In genomic region chr3:52291508-52292181, GRCh38 we compare ENCODE assay signal across 8 cellular contexts. TPM values are rescaled to one million over a fixed set of nuclear protein-coding genes. Genes with fewer than 3 reads are reported as not detected.
A peak's percentile ranks its signal among the peaks of the same experiment; 100 is the strongest.
DNase-seq lines count a peak whose midpoint lies in the region; ATAC-seq and TF ChIP-seq lines count a peak whose summit lies in the region.

No MANE protein-coding gene starts in this region.

- H3K4me1 ChIP-seq in left ventricle myocardium inferior: peaks cover 28% of the 10 kb centered on the region
- H3K4me1 ChIP-seq in duodenal mucosa (ENCODE audit: control insufficient read depth in 1 of 2, insufficient read depth in 2 of 2, low read length in 2 of 2): peaks cover 26 to 55% of the 10 kb centered on the region in 2 donors
- H3K4me1 ChIP-seq in sigmoid colon: peaks cover 0 to 14% (median 8%) of the 10 kb centered on the region in 4 donors

- DNase-seq in left ventricle myocardium inferior (no peak), left cardiac atrium (no peak), T-cell (peak in 22 of 34 experiments; percentile 28 to 55 (median 42)), sigmoid colon (peak; percentile 54), MG63 (no peak), NCI-H128 (lab: John Stamatoyannopoulos, UW; ENCODE audit: unreplicated experiment) (no peak)

- no peak overlapping the region for H3K27ac ChIP-seq in left ventricle myocardium inferior (replicated peaks)
- H3K27ac ChIP-seq in duodenal mucosa (ENCODE audit: low read depth, low read length): no peak overlapping the region
- H3K27ac ChIP-seq in sigmoid colon: no peak overlapping the region

- no peaks in the 10 kb centered on the region for H3K9me3 Mint-ChIP-seq in T-cell

- POLR2A ChIA-PET in T-cell (lab: Charles Lee): no interaction called here

- intact Hi-C loops in left ventricle myocardium inferior (cut with micrococcal nuclease) (no loop called here), left cardiac atrium (cut with DNase I) (loop anchor here (1.0 to 5.0 kb wide), 2 partner anchors 48 to 51 kb away; no protein-coding TSS in a partner anchor), sigmoid colon (cut with DNase I) (no loop called here)

- H3K36me3 ChIP-seq in left ventricle myocardium inferior (peaks cover 32% of the 10 kb centered on the region), duodenal mucosa (ENCODE audit: control insufficient read depth in 1 of 2, insufficient read depth in 2 of 2, low read length in 2 of 2) (peaks cover 22 to 50% of the 10 kb centered on the region in 2 donors), sigmoid colon (peaks cover 0 to 24% (median 8%) of the 10 kb centered on the region in 4 donors), MG63 (no peaks in the 10 kb centered on the region; the same call in 1 of the 2 replicates)

- H3K27me3 ChIP-seq in left ventricle myocardium inferior (ENCODE audit: low read depth): no peaks in the 10 kb centered on the region
- H3K27me3 ChIP-seq in duodenal mucosa (ENCODE audit: control insufficient read depth in 1 of 2, insufficient read depth in 2 of 2, low read length in 2 of 2): no peaks in the 10 kb centered on the region
- H3K27me3 ChIP-seq in sigmoid colon: no peaks in the 10 kb centered on the region
- no peaks in the 10 kb centered on the region for H3K27me3 ChIP-seq in MG63

- no peaks in the 10 kb centered on the region for H3K9me3 ChIP-seq in left ventricle myocardium inferior (replicated peaks)
- H3K9me3 ChIP-seq in duodenal mucosa (ENCODE audit: control insufficient read depth in 1 of 2, low read length in 2 of 2): no peaks in the 10 kb centered on the region
- no peaks in the 10 kb centered on the region for H3K9me3 ChIP-seq in sigmoid colon
- no peaks in the 10 kb centered on the region for H3K9me3 ChIP-seq in MG63

- no peak overlapping the region for H3K4me3 ChIP-seq in left ventricle myocardium inferior
- peak overlapping the region; percentile 71 to 81 for H3K4me3 ChIP-seq in duodenal mucosa (ENCODE audit: low read depth in 1 of 2, low read length in 2 of 2)
- no peak overlapping the region for H3K4me3 ChIP-seq in sigmoid colon
- no peak overlapping the region for H3K4me3 ChIP-seq in MG63

- WGBS in sigmoid colon, 2 donors: 50 to 75% methylated on average over 7 of the region's 7 CpGs

- TF ChIP-seq EP300 in sigmoid colon (IDR thresholded peaks at IDR 0.05): no peak

- peak overlapping the region in 1 of 2 donors; percentile 34 for H3K27ac Mint-ChIP-seq in T-cell

- CTCF ChIA-PET in T-cell (lab: Charles Lee): interaction anchor here (1.3 to 1.8 kb wide), 2 partner anchors 48 kb away, joined by 6 to 9 read pairs; no protein-coding TSS in a partner anchor

- peak overlapping the region; percentile 62 to 82 for H3K9ac ChIP-seq in duodenal mucosa (ENCODE audit: low read depth in 1 of 2, low read length in 2 of 2)

- H3K4me1 Mint-ChIP-seq in T-cell: peaks cover 31 to 35% (median 31%) of the 10 kb centered on the region in 3 donors

- H3K4me3 Mint-ChIP-seq in T-cell: no peak overlapping the region

- no peaks in the 10 kb centered on the region for H3K27me3 Mint-ChIP-seq in T-cell

- TF ChIP-seq POLR2A in sigmoid colon (IDR thresholded peaks at IDR 0.05): no peak

- TF ChIP-seq CTCF in left ventricle myocardium inferior (IDR thresholded peaks at IDR 0.05; ENCODE audit: borderline replicate concordance) (peak; percentile 64), sigmoid colon (IDR thresholded peaks at IDR 0.05) (no peak)

- H3K36me3 Mint-ChIP-seq in T-cell: peaks cover 22% of the 10 kb centered on the region

- ATAC-seq in left cardiac atrium (no peak), T-cell (replicated peaks in 1 of 4) (no peak), HG03095 (IDR thresholded peaks at IDR 0.05; ENCODE audit: unreplicated experiment) (no peak)

RNA-seq across cellular contexts. Expression of gene GLYCTK, which starts 4.0 kb away (rescaled TPM):
- total RNA-seq in left ventricle myocardium inferior (4.0 TPM), left cardiac atrium (10 to 100 TPM; 10.4 to 13.5 TPM), T-cell (10 to 100 TPM; 36.7 to 42.5 (median 37.5) TPM), sigmoid colon (1 to 10 TPM; 1.6 to 4.6 (median 3.8) TPM)
- 10 to 100 TPM; 20.4 to 48.2 (median 48.1) TPM for polyA plus RNA-seq in sigmoid colon
- total RNA-seq in MG63 (2014; rRNA removed; shearing (Covaris generic); ENCODE audit: low replicate concordance): 2.3 and 10.6 TPM in 2 replicates

RNA-seq across cellular contexts. Expression of gene WDR82, which starts 13.2 kb away (rescaled TPM):
- total RNA-seq in left ventricle myocardium inferior (61.6 TPM), left cardiac atrium (10 to 100 TPM; 57.6 to 65.5 TPM), T-cell (100 to 1,000 TPM; 119 to 159 (median 154) TPM), sigmoid colon (10 to 100 TPM; 44.4 to 54.9 (median 48.0) TPM)
- 10 to 100 TPM; 22.2 to 50.2 (median 28.4) TPM for polyA plus RNA-seq in sigmoid colon
- 27.6 and 40.0 TPM in 2 replicates for total RNA-seq in MG63 (2014; rRNA removed; shearing (Covaris generic); ENCODE audit: low replicate concordance)

RNA-seq across cellular contexts. Expression of gene DNAH1, which starts 24.5 kb away (rescaled TPM):
- total RNA-seq in left ventricle myocardium inferior: 2.2 TPM
- total RNA-seq in left cardiac atrium: 1 to 10 TPM; 3.3 to 4.4 TPM
- 10 to 100 TPM; 41.5 to 72.0 (median 44.2) TPM for total RNA-seq in T-cell
- total RNA-seq in sigmoid colon: 1 to 10 TPM; 2.3 to 8.6 (median 6.1) TPM
- 1 to 10 TPM; 1.2 to 7.7 (median 1.4) TPM for polyA plus RNA-seq in sigmoid colon
- 0.49 and 1.2 TPM in 2 replicates for total RNA-seq in MG63 (2014; rRNA removed; shearing (Covaris generic); ENCODE audit: low replicate concordance)

RNA-seq across cellular contexts. Expression of gene PPM1M, which starts 46.1 kb away (rescaled TPM):
- 9.2 TPM for total RNA-seq in left ventricle myocardium inferior
- 10 to 100 TPM; 11.8 to 17.4 TPM for total RNA-seq in left cardiac atrium
- 10 to 100 TPM; 63.4 to 78.1 (median 73.4) TPM for total RNA-seq in T-cell
- total RNA-seq in sigmoid colon: 10 to 100 TPM; 21.7 to 28.2 (median 24.8) TPM
- polyA plus RNA-seq in sigmoid colon: 10 to 100 TPM in 2 of 3 donors, 1 to 10 TPM in 1; 5.8 to 16.9 (median 11.4) TPM
- total RNA-seq in MG63 (2014; rRNA removed; shearing (Covaris generic); ENCODE audit: low replicate concordance): 7.9 and 16.2 TPM in 2 replicates

RNA-seq across cellular contexts. Expression of gene TWF2, which starts 52.7 kb away (rescaled TPM):
- total RNA-seq in left ventricle myocardium inferior (115 TPM), left cardiac atrium (10 to 100 TPM; 45.9 to 51.7 TPM), T-cell (10 to 100 TPM; 49.8 to 99.9 (median 88.3) TPM), sigmoid colon (10 to 100 TPM; 40.4 to 57.3 (median 50.8) TPM)
- polyA plus RNA-seq in sigmoid colon: 10 to 100 TPM; 62.5 to 79.3 (median 65.3) TPM
- 37.4 and 100 TPM in 2 replicates for total RNA-seq in MG63 (2014; rRNA removed; shearing (Covaris generic); ENCODE audit: low replicate concordance)

Comparison
In these comparisons a context has a peak if more than half of its experiments do, and no peak if none do; other contexts are left out.
1. intact Hi-C loops: an anchor here in left cardiac atrium (1.0 to 5.0 kb wide); none called in left ventricle myocardium inferior and sigmoid colon.
2. DNase-seq: peak in T-cell (22 of 34) and sigmoid colon (single experiment); none in left ventricle myocardium inferior (single experiment), left cardiac atrium (single experiment), MG63 (single experiment) and NCI-H128 (single experiment).
3. H3K4me3 ChIP-seq: peak in duodenal mucosa (2 of 2); none in left ventricle myocardium inferior (single experiment), sigmoid colon (0 of 4) and MG63 (single experiment).
4. RNA of gene DNAH1, which starts 24.5 kb away (total RNA-seq): 41.5 to 72.0 TPM in T-cell; 2.3 to 8.6 TPM in sigmoid colon, 3.3 to 4.4 TPM in left cardiac atrium, 2.2 TPM in left ventricle myocardium inferior (single experiment) and 0.49 to 1.2 TPM in MG63; every median in the first group is over 4 times any median in the second.